8 cellular contexts compared by ENCODE assay signal in genomic region chr6:51855310-51856082, GRCh38.
A peak's percentile ranks its signal among the peaks of the same experiment; 100 is the strongest.
DNase-seq lines count a peak whose midpoint lies in the region; ATAC-seq, FAIRE-seq and TF ChIP-seq lines count a peak whose summit lies in the region.

No MANE protein-coding gene starts in this region.

- POLR2A ChIA-PET in BJ (lab: Charles Lee): no interaction called here

- FAIRE-seq in kidney (lab: Jason Lieb, UNC): no peak

- ATAC-seq in HG02981 (IDR thresholded peaks at IDR 0.05; ENCODE audit: unreplicated experiment): peak; percentile 76

- intact Hi-C loops in ascending aorta (cut with DNase I): loop anchor here (10.0 kb wide), 1 partner anchor 169 kb away; no protein-coding TSS in a partner anchor
- intact Hi-C loops in kidney (cut with DNase I): no loop called here
- intact Hi-C loops in vagina (cut with DNase I): no loop called here
- intact Hi-C loops in cardiac septum (cut with DNase I): loop anchor here (10.0 kb wide), 1 partner anchor 169 kb away; no protein-coding TSS in a partner anchor

- DNase-seq in BJ (ENCODE audit: low read depth) (no peak), NCI-H460 (ENCODE audit: extremely low read depth, low read depth) (peak; percentile 36), ascending aorta (ENCODE audit: low spot score in 2 of 2) (no peak), kidney (no peak), vagina (ENCODE audit: extremely low spot score in 2 of 2) (no peak), cardiac septum (ENCODE audit: low spot score) (no peak)

- H3K27me3 ChIP-seq in BJ (ENCODE audit: control insufficient read depth, insufficient read depth, low read length): no peaks in the 10 kb centered on the region
- no peaks in the 10 kb centered on the region for H3K27me3 ChIP-seq in ascending aorta
- no peaks in the 10 kb centered on the region for H3K27me3 ChIP-seq in vagina

- H3K36me3 ChIP-seq in BJ (ENCODE audit: control insufficient read depth, insufficient read depth, low read length): no peaks in the 10 kb centered on the region
- H3K36me3 ChIP-seq in ascending aorta: no peaks in the 10 kb centered on the region
- H3K36me3 ChIP-seq in kidney (ENCODE audit: control insufficient read depth in 1 of 2, insufficient read depth in 2 of 2, low read length in 2 of 2): peaks cover 6 to 21% of the 10 kb centered on the region in 2 donors
- H3K36me3 ChIP-seq in vagina: no peaks in the 10 kb centered on the region

- no peak for TF ChIP-seq POLR2A in vagina (IDR thresholded peaks at IDR 0.05)

- no peak overlapping the region for H3K9ac ChIP-seq in kidney (ENCODE audit: low read length in 2 of 2)

- no peaks in the 10 kb centered on the region for H3K9me3 ChIP-seq in ascending aorta
- H3K9me3 ChIP-seq in kidney (ENCODE audit: control insufficient read depth in 1 of 2, low read length in 2 of 2): no peaks in the 10 kb centered on the region
- no peaks in the 10 kb centered on the region for H3K9me3 ChIP-seq in vagina

- H3K4me3 ChIP-seq in BJ (ENCODE audit: low read depth, low read length): no peak overlapping the region
- H3K4me3 ChIP-seq in ascending aorta: no peak overlapping the region
- no peak overlapping the region for H3K4me3 ChIP-seq in kidney (ENCODE audit: low read length in 2 of 2)
- no peak overlapping the region for H3K4me3 ChIP-seq in vagina

- peaks cover 0 to 2% of the 10 kb centered on the region in 2 donors for H3K4me1 ChIP-seq in ascending aorta
- no peaks in the 10 kb centered on the region for H3K4me1 ChIP-seq in kidney (ENCODE audit: control insufficient read depth in 1 of 2, insufficient read depth in 1 of 2, low read depth in 1 of 2, low read length in 2 of 2)
- no peaks in the 10 kb centered on the region for H3K4me1 ChIP-seq in vagina

- H3K27ac ChIP-seq in ascending aorta: no peak overlapping the region
- no peak overlapping the region for H3K27ac ChIP-seq in kidney (ENCODE audit: low read depth in 2 of 2, low read length in 2 of 2)
- no peak overlapping the region for H3K27ac ChIP-seq in vagina

- CTCF ChIA-PET in BJ (lab: Yijun Ruan, JAX): interaction anchor here (0.7 to 2.6 kb wide), 4 partner anchors 11 to 194 kb away, joined by 3 to 8 read pairs (median 4); no protein-coding TSS in a partner anchor

- TF ChIP-seq CTCF in BJ (IDR thresholded peaks at IDR 0.05; ENCODE audit: insufficient read depth, low read depth, low read length) (peak; percentile 57), GM12874 (IDR thresholded peaks at IDR 0.05; ENCODE audit: insufficient read depth, low read depth, low read length) (peak; percentile 47; the same call in 1 of the 2 replicates), ascending aorta (IDR thresholded peaks at IDR 0.05) (peak; percentile 14 to 50 (median 34)), kidney (IDR thresholded peaks at IDR 0.05; ENCODE audit: borderline replicate concordance, extremely low read depth, insufficient read depth) (peak; percentile 60), vagina (IDR thresholded peaks at IDR 0.05) (peak; percentile 21 to 38 (median 32))

Comparison
In these comparisons a context has a peak if more than half of its experiments do, and no peak if none do; other contexts are left out.
1. intact Hi-C loops: an anchor here in ascending aorta (10.0 kb wide) and cardiac septum (10.0 kb wide); none called in kidney and vagina.